Comparison of ENCODE assay signal across 8 cellular contexts in genomic region chr22:20429254-20430100, GRCh38. TPM values are rescaled to one million over a fixed set of nuclear protein-coding genes. Genes with fewer than 3 reads are reported as not detected.
DNase-seq lines count a peak whose midpoint lies in the region; ATAC-seq and TF ChIP-seq lines count a peak whose summit lies in the region.

No MANE protein-coding gene starts in this region.

- in situ Hi-C loops in ACHN (cut with HindIII; ENCODE audit: low pct_ligation_motif_present, low pct_unique_long_range_greater_than_20kb, low sequenced_read_pairs) = no loop called here

- ATAC-seq in GM19455 (IDR thresholded peaks at IDR 0.05; ENCODE audit: unreplicated experiment) (peak; percentile 64), GM21529 (IDR thresholded peaks at IDR 0.05; ENCODE audit: unreplicated experiment) (no peak)

- H3K36me3 ChIP-seq in Peyer's patch = no peaks in the 10 kb centered on the region

- peak overlapping the region; percentile 37 to 70 (median 56) for H3K4me3 ChIP-seq in Peyer's patch

- no peak for TF ChIP-seq POLR2A in Peyer's patch (IDR thresholded peaks at IDR 0.05)

- H3K27ac ChIP-seq in Peyer's patch = peak overlapping the region in 1 of 4 donors; percentile 31

- TF ChIP-seq CTCF in Peyer's patch (IDR thresholded peaks at IDR 0.05) = no peak

- peak; percentile 84 to 92 (median 92) for DNase-seq in Peyer's patch
- peak; percentile 22 to 81 (median 61) for DNase-seq in activated naive CD4-positive, alpha-beta T cell (lab: John Stamatoyannopoulos, UW)
- peak; percentile 50 for DNase-seq in inferior parietal cortex (ENCODE audit: extremely low spot score)
- DNase-seq in stimulated activated CD8-positive, alpha-beta memory T cell treated with anti-CD3 and anti-CD28 coated beads, Interleukin-12 subunit alpha, Interleukin-12 subunit beta, amount 100 ng/mL, for 1 hour (ENCODE audit: low read depth) = peak; percentile 69
- no peak for DNase-seq in ACHN
- DNase-seq in cerebellar cortex (ENCODE audit: low spot score) = no peak

- H3K27me3 ChIP-seq in Peyer's patch = peaks cover 0 to 13% of the 10 kb centered on the region in 2 donors

- peaks cover 0 to 34% (median 24%) of the 10 kb centered on the region in 4 donors for H3K4me1 ChIP-seq in Peyer's patch

- no peaks in the 10 kb centered on the region for H3K9me3 ChIP-seq in Peyer's patch

RNA-seq across cellular contexts. Expression of gene SCARF2, which starts 8.1 kb away (rescaled TPM):
- total RNA-seq in Peyer's patch = 1 to 10 TPM; 3.5 to 8.3 (median 5.2) TPM

RNA-seq across cellular contexts. Expression of gene ZNF74, which starts 35.5 kb away (rescaled TPM):
- total RNA-seq in Peyer's patch = 10 to 100 TPM in 2 of 4 donors, 1 to 10 TPM in 2; 2.1 to 12.0 (median 9.3) TPM

Comparison
In these comparisons a context has a peak if more than half of its experiments do, and no peak if none do; other contexts are left out.
1. DNase-seq: peak in Peyer's patch (3 of 3), activated naive CD4-positive, alpha-beta T cell (4 of 4), inferior parietal cortex (single experiment) and stimulated activated CD8-positive, alpha-beta memory T cell treated with anti-CD3 and anti-CD28 coated beads, Interleukin-12 subunit alpha, Interleukin-12 subunit beta, amount 100 ng/mL, for 1 hour (single experiment); none in ACHN (single experiment) and cerebellar cortex (single experiment).